ENCODE assay signal across 10 cellular contexts in genomic region chrX:135528756-135529155, GRCh38.
"Had no signal": no experiment of that assay in that cellular context is flagged by ENCODE, and none has a peak within 500 bp of the region (broad histone marks: within the 10 kb centered on the region; RNA-seq: fewer than 3 reads in every experiment).

No MANE protein-coding gene starts in this region.

- H3K4me2 ChIP-seq: KMS-11 had no signal

- H3K36me3 ChIP-seq: HAP-1 had no signal

- H2AFZ ChIP-seq: GM23248 had no signal

- H3K9ac ChIP-seq: GM23248, KMS-11 had no signal

- H3K27ac ChIP-seq: GM23248, KMS-11 had no signal

- H3K9me3 ChIP-seq: HAP-1 had no signal

- DNase-seq: GM23248, GOT3, H7, HFFc6, IMR-90, KBM-7 had no signal

- H3K4me3 ChIP-seq: GM23248, HAP-1 had no signal

- FAIRE-seq: HTR-8/SVneo had no signal

- ATAC-seq: HCT116 had no signal
